Comparison of ENCODE assay signal across 16 cellular contexts in the genomic region with DNA sequence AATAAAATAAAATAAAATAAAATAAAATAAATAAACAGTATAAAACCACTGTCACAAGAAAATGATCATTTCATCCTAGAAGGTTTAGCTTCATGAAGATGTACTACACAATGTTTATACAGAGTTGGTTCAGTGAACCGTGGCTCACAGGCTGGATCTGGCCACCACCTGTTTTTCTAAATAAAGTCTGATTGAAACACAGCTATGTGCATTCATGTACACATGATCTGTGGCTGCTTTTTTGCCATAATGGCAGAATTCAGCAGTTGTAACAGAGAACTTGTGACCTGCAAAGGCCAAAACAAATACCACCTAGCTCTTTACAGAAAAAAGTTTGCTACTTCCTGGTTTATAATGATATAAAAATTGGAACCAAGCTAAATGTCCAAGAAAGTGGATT. TPM values are rescaled to one million over a fixed set of nuclear protein-coding genes. Genes with fewer than 3 reads are reported as not detected.
DNase-seq lines count a peak whose midpoint lies in the region; ATAC-seq, FAIRE-seq and TF ChIP-seq lines count a peak whose summit lies in the region.
"Had no signal": no experiment of that assay in that cellular context is flagged by ENCODE, and none has a peak within 500 bp of the region (broad histone marks: within the 10 kb centered on the region; RNA-seq: fewer than 3 reads in every experiment).

No MANE protein-coding gene starts in this region.

- H3K4me1 Mint-ChIP-seq in memory B cell, result peaks cover 2% of the 10 kb centered on the region
- H3K4me1 Mint-ChIP-seq in activated naive CD4-positive, alpha-beta T cell treated with anti-CD3 and anti-CD28 coated beads for 36 hours (ENCODE audit: low read depth), result no peaks in the 10 kb centered on the region

- H3K27ac Mint-ChIP-seq in memory B cell, result no peak overlapping the region
- no peak overlapping the region for H3K27ac Mint-ChIP-seq in activated naive CD4-positive, alpha-beta T cell treated with anti-CD3 and anti-CD28 coated beads for 36 hours

- CTCF ChIA-PET in A549 (lab: Yijun Ruan, JAX), result interaction anchor here (0.7 to 2.2 kb wide), 4 partner anchors 15 to 50 kb away, joined by 3 to 15 read pairs (median 3); no protein-coding TSS in a partner anchor
- CTCF ChIA-PET in activated naive CD4-positive, alpha-beta T cell treated with anti-CD3 and anti-CD28 coated beads for 36 hours (lab: Charles Lee), result interaction anchor here (0.7 to 1.2 kb wide), 2 partner anchors 10 to 158 kb away, joined by 3 read pairs; no protein-coding TSS in a partner anchor

- WGBS in A549 (ENCODE audit: missing lambda C conversion rate), result 27% methylated on average over 1 of the region's 1 CpG

- no peaks in the 10 kb centered on the region for H3K9me3 Mint-ChIP-seq in memory B cell
- H3K9me3 Mint-ChIP-seq in activated naive CD4-positive, alpha-beta T cell treated with anti-CD3 and anti-CD28 coated beads for 36 hours, result no peaks in the 10 kb centered on the region

- intact Hi-C loops in dorsolateral prefrontal cortex (cut with DNase I), result no loop called here
- intact Hi-C loops in activated naive CD4-positive, alpha-beta T cell treated with anti-CD3 and anti-CD28 coated beads for 36 hours (cut with micrococcal nuclease), result no loop called here

- no peaks in the 10 kb centered on the region for H3F3A ChIP-seq in DOHH2 (ENCODE audit: control insufficient read depth, insufficient read depth)

- H3K4me1 ChIP-seq in A549, result peaks cover 3% of the 10 kb centered on the region; the same call in 1 of the 3 replicates
- peaks cover 34% of the 10 kb centered on the region for H3K4me1 ChIP-seq in DOHH2 (ENCODE audit: control insufficient read depth, low read length)
- peaks cover 13% of the 10 kb centered on the region for H3K4me1 ChIP-seq in SJCRH30

- no peaks in the 10 kb centered on the region for H3K27me3 Mint-ChIP-seq in memory B cell
- no peaks in the 10 kb centered on the region for H3K27me3 Mint-ChIP-seq in activated naive CD4-positive, alpha-beta T cell treated with anti-CD3 and anti-CD28 coated beads for 36 hours (ENCODE audit: low read depth)

- H3K27ac ChIP-seq in A549 (no peak overlapping the region), DOHH2 (ENCODE audit: low read depth, low read length) (peak overlapping the region; percentile 53; the same call in 1 of the 2 replicates), SJCRH30 (no peak overlapping the region), dorsolateral prefrontal cortex (no peak overlapping the region)
- H3K27ac ChIP-seq: GM23248, HL-60 had no signal

- no peaks in the 10 kb centered on the region for H3K79me2 ChIP-seq in DOHH2 (ENCODE audit: control insufficient read depth, low read length)

- no peak overlapping the region for H3K4me3 ChIP-seq in A549
- H3K4me3 ChIP-seq in DOHH2 (ENCODE audit: low read length), result peak overlapping the region; percentile 38
- no peak overlapping the region for H3K4me3 ChIP-seq in SJCRH30
- H3K4me3 ChIP-seq in dorsolateral prefrontal cortex, result no peak overlapping the region
- H3K4me3 ChIP-seq: GM23248, K562 had no signal

- TF ChIP-seq EP300 in A549 (IDR thresholded peaks at IDR 0.05), result no peak

- no peak for TF ChIP-seq POLR2A in A549 (IDR thresholded peaks at IDR 0.05; ENCODE audit: low read length)

- no peak for FAIRE-seq in A549 (lab: Jason Lieb, UNC)
- FAIRE-seq: K562 had no signal

- no peaks in the 10 kb centered on the region for H4K20me1 ChIP-seq in DOHH2 (ENCODE audit: control insufficient read depth, insufficient read depth, low read depth, low read length)

- H3K27me3 ChIP-seq in DOHH2 (ENCODE audit: control insufficient read depth, low read length) (peaks cover 7% of the 10 kb centered on the region; the same call in 1 of the 2 replicates), SJCRH30 (no peaks in the 10 kb centered on the region), dorsolateral prefrontal cortex (no peaks in the 10 kb centered on the region)

- TF ChIP-seq RAD21 in A549 (conservative IDR thresholded peaks at IDR 0.05 in 1 of 2, IDR thresholded peaks at IDR 0.05 in 1 of 2), result no peak

- TF ChIP-seq CTCF in A549 (IDR thresholded peaks at IDR 0.05) (no peak), DOHH2 (IDR thresholded peaks at IDR 0.05; ENCODE audit: low read depth, low read length, poor library complexity, severe bottlenecking) (no peak), dorsolateral prefrontal cortex (IDR thresholded peaks at IDR 0.05 in 54 of 56, conservative IDR thresholded peaks at IDR 0.05 in 2 of 56; ENCODE audit: low read depth in 1 of 56, partially characterized antibody in 56 of 56) (no peak)

- no peak overlapping the region for H3K4me2 ChIP-seq in A549
- H3K4me2 ChIP-seq in DOHH2 (ENCODE audit: low read length), result peak overlapping the region; percentile 66

- POLR2A ChIA-PET in A549 (lab: Yijun Ruan, JAX), result no interaction called here

- ATAC-seq in A549 (no peak), memory B cell (ENCODE audit: low read depth) (peak; percentile 80), HG03095 (IDR thresholded peaks at IDR 0.05; ENCODE audit: unreplicated experiment) (no peak)
- ATAC-seq: K562 had no signal

- peaks cover 1% of the 10 kb centered on the region for H3K36me3 Mint-ChIP-seq in memory B cell
- H3K36me3 Mint-ChIP-seq in activated naive CD4-positive, alpha-beta T cell treated with anti-CD3 and anti-CD28 coated beads for 36 hours (ENCODE audit: low read depth), result no peaks in the 10 kb centered on the region

- H3K36me3 ChIP-seq in DOHH2 (ENCODE audit: control insufficient read depth, low read length) (no peaks in the 10 kb centered on the region), SJCRH30 (no peaks in the 10 kb centered on the region)

- DNase-seq in A549 (ENCODE audit: low read depth in 1 of 2, low spot score in 1 of 2) (no peak), SJCRH30 (peak; percentile 31 to 62), memory B cell (ENCODE audit: low spot score in 2 of 2) (no peak), dorsolateral prefrontal cortex (no peak), medulla oblongata (ENCODE audit: extremely low spot score) (no peak)
- no peak for DNase-seq in activated naive CD4-positive, alpha-beta T cell treated with anti-CD3 and anti-CD28 coated beads for 36 hours
- DNase-seq: GM23248, NCI-H1092, NCI-H187, NCI-H510A treated with DMSO at 0.1 percent for 48 hours, SHP77 treated with DMSO at 0.1 percent for 48 hours had no signal

- H3K9me2 ChIP-seq in DOHH2 (replicated peaks; ENCODE audit: control insufficient read depth, low read length), result no peaks in the 10 kb centered on the region

- no peak overlapping the region for H3K4me3 Mint-ChIP-seq in memory B cell
- H3K4me3 Mint-ChIP-seq in activated naive CD4-positive, alpha-beta T cell treated with anti-CD3 and anti-CD28 coated beads for 36 hours, result no peak overlapping the region

- H3K9me3 ChIP-seq in A549 (no peaks in the 10 kb centered on the region), DOHH2 (ENCODE audit: control insufficient read depth, insufficient read depth, low read length) (no peaks in the 10 kb centered on the region), SJCRH30 (replicated peaks) (no peaks in the 10 kb centered on the region)

TF ChIP-seq in A549, 52 proteins besides CTCF, POLR2A, EP300 and RAD21:
- TF ChIP-seq MAFK (IDR thresholded peaks at IDR 0.05; ENCODE audit: partially characterized antibody), result peak; percentile 32
- no peak for TF ChIP-seq ZSCAN20 (CRISPR knock-in tag; IDR thresholded peaks at IDR 0.05)

RNA-seq across cellular contexts. Expression of a gene that starts 12.6 kb away (rescaled TPM):
- polyA plus RNA-seq in A549 (2011; rRNA removed) (0.10 TPM in 1 of 2 replicates, not detected in the other), A549 (2017; fragmentation: RNase III; extraction: RNeasy Plus Mini Kit Qiagen cat#74134 plus additional on column Dnase treatment) (0.10 to 0.22 TPM (median 0.20 TPM) in 3 replicates)
- 0.50 and 0.62 TPM in 2 replicates for polyA plus RNA-seq in A549 (2012; cell fraction: cytosol; rRNA removed)
- 0.26 and 0.48 TPM in 2 replicates for polyA plus RNA-seq in A549 (2012; cell fraction: nucleus; rRNA removed)
- polyA minus RNA-seq in A549 (2011; rRNA and poly(A)+ RNA removed), result not detected in 2 replicates
- 9.1 and 9.9 TPM in 2 replicates for total RNA-seq in SJCRH30 (2014; rRNA removed; shearing (Covaris generic))
- total RNA-seq in dorsolateral prefrontal cortex, result 10 to 100 TPM; 10.9 to 46.6 (median 25.4) TPM
- not detected for total RNA-seq in activated naive CD4-positive, alpha-beta T cell treated with anti-CD3 and anti-CD28 coated beads for 36 hours
- total RNA-seq: A172, GM23248, K562 had no signal
- polyA plus RNA-seq: GM23248, K562 had no signal

Comparison
In these comparisons a context has a peak if more than half of its experiments do, and no peak if none do; other contexts are left out.
1. DNase-seq: peak in SJCRH30 (2 of 2); none in A549 (0 of 2), memory B cell (0 of 2), dorsolateral prefrontal cortex (0 of 10), activated naive CD4-positive, alpha-beta T cell treated with anti-CD3 and anti-CD28 coated beads for 36 hours (single experiment) and medulla oblongata (single experiment).
2. RNA of a gene that starts 12.6 kb away (total RNA-seq): 10.9 to 46.6 TPM in dorsolateral prefrontal cortex and 9.1 to 9.9 TPM in SJCRH30; not detected in activated naive CD4-positive, alpha-beta T cell treated with anti-CD3 and anti-CD28 coated beads for 36 hours; every median in the first group is over 10 times any median in the second.